In the genomic region with DNA sequence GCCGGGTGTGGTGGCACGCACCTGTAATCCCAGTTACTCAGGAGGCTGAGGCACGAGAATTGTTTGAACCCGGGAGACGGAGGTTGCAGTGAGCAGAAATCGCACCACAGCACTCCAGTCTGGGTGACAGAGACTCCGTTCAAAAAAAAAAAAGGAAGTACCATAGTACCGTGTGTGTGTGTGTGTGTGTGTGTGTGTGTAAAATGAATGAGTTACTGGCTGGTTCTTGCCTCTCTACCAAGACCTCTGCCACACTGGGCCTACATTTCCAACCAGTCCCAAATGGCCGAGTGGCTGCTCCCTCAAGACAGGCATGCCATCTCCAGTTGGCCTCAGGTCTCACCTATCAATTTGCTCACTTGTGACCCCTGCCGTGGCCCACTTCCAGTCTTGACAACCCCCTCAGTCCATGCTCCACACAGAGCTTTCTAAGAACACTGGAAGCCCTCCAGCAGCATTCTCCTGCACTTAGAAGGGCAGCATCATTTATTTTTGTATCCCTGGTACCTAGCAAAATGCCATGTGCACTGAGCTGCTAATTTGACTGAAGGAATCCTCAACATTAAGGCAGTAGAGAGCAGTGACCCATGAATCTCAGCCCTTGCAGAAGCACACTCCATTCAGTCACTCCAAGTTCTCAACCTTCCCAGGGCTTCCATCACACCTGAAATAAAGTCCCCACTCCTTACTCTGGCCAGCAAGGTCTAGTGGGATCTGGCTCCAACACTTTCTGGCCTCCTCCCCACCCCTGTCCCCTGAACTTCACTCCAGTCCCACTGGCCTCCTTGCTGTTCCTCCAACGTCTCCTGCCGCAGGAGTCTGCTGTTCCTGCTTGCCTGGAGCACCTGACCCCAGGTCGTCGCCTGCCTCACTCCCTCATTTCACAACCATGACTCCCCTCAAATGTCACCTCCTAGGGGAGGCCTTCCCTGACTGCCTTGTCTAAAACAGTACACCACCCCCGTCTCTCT, we compare ENCODE assay signal across 12 cellular contexts. TPM values are rescaled to one million over a fixed set of nuclear protein-coding genes. Genes with fewer than 3 reads are reported as not detected.
DNase-seq lines count a peak whose midpoint lies in the region; ATAC-seq and FAIRE-seq lines count a peak whose summit lies in the region.
"Had no signal": no experiment of that assay in that cellular context is flagged by ENCODE, and none has a peak within 500 bp of the region (broad histone marks: within the 10 kb centered on the region; RNA-seq: fewer than 3 reads in every experiment).

No MANE protein-coding gene starts in this region.

- H3K4me1 ChIP-seq in CD4-positive, CD25-positive, alpha-beta regulatory T cell (ENCODE audit: control insufficient read depth, insufficient read depth, low read length, poor library complexity, severe bottlenecking): peaks cover 14% of the 10 kb centered on the region
- H3K4me1 ChIP-seq in neuronal stem cell (ENCODE audit: control insufficient read depth in 2 of 2, insufficient read depth in 1 of 2, low read depth in 1 of 2, low read length in 2 of 2): peaks cover 6 to 8% of the 10 kb centered on the region in 2 donors

- H3K27me3 Mint-ChIP-seq in CD4-positive, CD25-positive, alpha-beta regulatory T cell: no peaks in the 10 kb centered on the region

- H3K27ac ChIP-seq in CD4-positive, CD25-positive, alpha-beta regulatory T cell (ENCODE audit: insufficient read depth, low read length, poor library complexity, severe bottlenecking): no peak overlapping the region
- H3K27ac ChIP-seq in caudate nucleus (ENCODE audit: low read depth, low read length) (peak overlapping the region; percentile 84), neuronal stem cell (replicated peaks; ENCODE audit: low read length) (no peak overlapping the region)
- H3K27ac ChIP-seq: SJCRH30 had no signal

- peaks cover 8 to 63% (median 29%) of the 10 kb centered on the region in 4 donors for H3K4me1 Mint-ChIP-seq in CD4-positive, CD25-positive, alpha-beta regulatory T cell

- no peak for FAIRE-seq in GM19239 (lab: Jason Lieb, UNC)
- FAIRE-seq: astrocyte had no signal

- H2BK12ac ChIP-seq in neuronal stem cell (ENCODE audit: low read length): no peak overlapping the region

- WGBS in neuronal stem cell (ENCODE audit: extremely low coverage in 2 of 2, insufficient read length in 2 of 2, insufficient replicate concordance in 1 of 2), 2 donors: no CpG with 5 or more reads among the region's 15 CpGs

- no peak overlapping the region for H2BK15ac ChIP-seq in neuronal stem cell (ENCODE audit: low read length)

- H3K36me3 ChIP-seq in CD4-positive, CD25-positive, alpha-beta regulatory T cell (ENCODE audit: control insufficient read depth, insufficient read depth, low read length): peaks cover 15% of the 10 kb centered on the region
- H3K36me3 ChIP-seq in neuronal stem cell (replicated peaks in 1 of 2; ENCODE audit: control insufficient read depth in 2 of 2, insufficient read depth in 2 of 2, low read length in 2 of 2): peaks cover 9 to 53% of the 10 kb centered on the region in 2 donors

- H3K4me2 ChIP-seq in neuronal stem cell (ENCODE audit: insufficient read depth, low read length, poor library complexity, severe bottlenecking): no peak overlapping the region

- no peak overlapping the region for H3K18ac ChIP-seq in neuronal stem cell (ENCODE audit: low read length)

- no peak overlapping the region for H3K4me3 ChIP-seq in CD4-positive, CD25-positive, alpha-beta regulatory T cell (ENCODE audit: low read depth, low read length)
- H3K4me3 ChIP-seq in neuronal stem cell (ENCODE audit: low read length in 2 of 2): no peak overlapping the region
- H3K4me3 ChIP-seq: SJCRH30 had no signal

- H2AK5ac ChIP-seq in neuronal stem cell (ENCODE audit: low read depth, low read length): no peak overlapping the region

- H3K27me3 ChIP-seq in CD4-positive, CD25-positive, alpha-beta regulatory T cell (ENCODE audit: control insufficient read depth, insufficient read depth, low read length): no peaks in the 10 kb centered on the region
- H3K27me3 ChIP-seq in neuronal stem cell (ENCODE audit: control insufficient read depth in 3 of 3, insufficient read depth in 3 of 3, low read depth in 1 of 3, low read length in 3 of 3): no peaks in the 10 kb centered on the region
- H3K27me3 ChIP-seq: SJCRH30 had no signal

- peak overlapping the region; percentile 87 to 90 (median 89) for H3K27ac Mint-ChIP-seq in CD4-positive, CD25-positive, alpha-beta regulatory T cell

- no peak overlapping the region for H2AFZ ChIP-seq in neuronal stem cell (ENCODE audit: low read length)

- H3K9me3 Mint-ChIP-seq in CD4-positive, CD25-positive, alpha-beta regulatory T cell: no peaks in the 10 kb centered on the region

- peaks cover 5% of the 10 kb centered on the region for H3K79me1 ChIP-seq in neuronal stem cell (ENCODE audit: low read depth, low read length)

- H2BK5ac ChIP-seq in neuronal stem cell (ENCODE audit: low read length): no peak overlapping the region

- H3K4ac ChIP-seq in neuronal stem cell (ENCODE audit: low read length): no peak overlapping the region

- H3K9ac ChIP-seq in neuronal stem cell (ENCODE audit: low read depth, low read length, poor library complexity): no peak overlapping the region

- peak overlapping the region; percentile 10 for H3K14ac ChIP-seq in neuronal stem cell (ENCODE audit: low read length)

- H3K9me3 ChIP-seq in CD4-positive, CD25-positive, alpha-beta regulatory T cell (ENCODE audit: control insufficient read depth in 2 of 2, low read length in 2 of 2): no peaks in the 10 kb centered on the region
- no peaks in the 10 kb centered on the region for H3K9me3 ChIP-seq in neuronal stem cell (replicated peaks in 1 of 2; ENCODE audit: control insufficient read depth in 2 of 2, insufficient read depth in 1 of 2, low read depth in 1 of 2, low read length in 2 of 2)
- H3K9me3 ChIP-seq: SJCRH30 had no signal

- no peak overlapping the region for H4K8ac ChIP-seq in neuronal stem cell (ENCODE audit: low read depth, low read length)

- DNase-seq in CD4-positive, CD25-positive, alpha-beta regulatory T cell: no peak
- DNase-seq in MV-4-11 (lab: John Stamatoyannopoulos, UW): peak; percentile 72
- DNase-seq in caudate nucleus (lab: John Stamatoyannopoulos, UW): peak in 1 of 61 donors; percentile 6
- no peak for DNase-seq in neuronal stem cell (ENCODE audit: low spot score)
- no peak for DNase-seq in hepatic stellate cell (ENCODE audit: low spot score)
- no peak for DNase-seq in GM19239 (ENCODE audit: insufficient read length, low spot score)
- DNase-seq: EL, SJCRH30 had no signal

- H2BK120ac ChIP-seq in neuronal stem cell (ENCODE audit: low read depth, low read length): no peak overlapping the region

- H3K4me3 Mint-ChIP-seq in CD4-positive, CD25-positive, alpha-beta regulatory T cell: peak overlapping the region in 1 of 4 donors; percentile 57

- no peak overlapping the region for H4K91ac ChIP-seq in neuronal stem cell (ENCODE audit: low read depth, low read length, poor library complexity)

- no peak for ATAC-seq in CD4-positive, CD25-positive, alpha-beta regulatory T cell (ENCODE audit: low read depth in 2 of 2)
- ATAC-seq in HG02588 (IDR thresholded peaks at IDR 0.05; ENCODE audit: unreplicated experiment): no peak
- ATAC-seq in GM19023 (IDR thresholded peaks at IDR 0.05; ENCODE audit: unreplicated experiment): no peak

- peaks cover 19% of the 10 kb centered on the region for H3K36me3 Mint-ChIP-seq in CD4-positive, CD25-positive, alpha-beta regulatory T cell

- peak overlapping the region; percentile 38 for H3K23ac ChIP-seq in neuronal stem cell (ENCODE audit: low read depth, low read length, poor library complexity)

RNA-seq across cellular contexts. Expression of gene COX4I2, which starts 29.9 kb away (rescaled TPM):
- total RNA-seq in CD4-positive, CD25-positive, alpha-beta regulatory T cell: not detected
- not detected for polyA plus RNA-seq in CD4-positive, CD25-positive, alpha-beta regulatory T cell
- 0.10 TPM for polyA plus RNA-seq in neuronal stem cell (2013, experiment 1 of 2)
- not detected for polyA plus RNA-seq in neuronal stem cell (2013, experiment 2 of 2)
- total RNA-seq: astrocyte, HT1080, SJCRH30 had no signal

RNA-seq across cellular contexts. Expression of gene BCL2L1, which starts 55.1 kb away (rescaled TPM):
- total RNA-seq in CD4-positive, CD25-positive, alpha-beta regulatory T cell: 38.1 TPM
- polyA plus RNA-seq in CD4-positive, CD25-positive, alpha-beta regulatory T cell: 10 to 100 TPM; 15.5 to 19.6 (median 17.3) TPM
- polyA plus RNA-seq in neuronal stem cell (2013, experiment 1 of 2): 37.9 TPM
- polyA plus RNA-seq in neuronal stem cell (2013, experiment 2 of 2): 38.2 TPM
